ENCODE assay signal across 8 cellular contexts in genomic region chr10:59907537-59907917, GRCh38. TPM values are rescaled to one million over a fixed set of nuclear protein-coding genes. Genes with fewer than 3 reads are reported as not detected.
A peak's percentile ranks its signal among the peaks of the same experiment; 100 is the strongest.
DNase-seq lines count a peak whose midpoint lies in the region; ATAC-seq and TF ChIP-seq lines count a peak whose summit lies in the region.

No MANE protein-coding gene starts in this region.

- H3K9me3 Mint-ChIP-seq in activated CD4-positive, alpha-beta memory T cell treated with anti-CD3 and anti-CD28 coated beads for 36 hours, result no peaks in the 10 kb centered on the region
- H3K9me3 Mint-ChIP-seq in stimulated activated effector memory CD8-positive, alpha-beta T cell treated with anti-CD3 and anti-CD28 coated beads, Interleukin-12 subunit alpha, Interleukin-12 subunit beta, amount 100 ng/mL, for 72 hours, result no peaks in the 10 kb centered on the region
- H3K9me3 Mint-ChIP-seq in CD14-positive monocyte, result no peaks in the 10 kb centered on the region

- peak overlapping the region; percentile 96 for H3K27ac Mint-ChIP-seq in activated CD4-positive, alpha-beta memory T cell treated with anti-CD3 and anti-CD28 coated beads for 36 hours
- peak overlapping the region; percentile 96 for H3K27ac Mint-ChIP-seq in stimulated activated effector memory CD8-positive, alpha-beta T cell treated with anti-CD3 and anti-CD28 coated beads, Interleukin-12 subunit alpha, Interleukin-12 subunit beta, amount 100 ng/mL, for 72 hours
- H3K27ac Mint-ChIP-seq in CD14-positive monocyte, result peak overlapping the region in 2 of 7 donors; percentile 67 to 91

- ATAC-seq in stimulated activated effector memory CD8-positive, alpha-beta T cell treated with anti-CD3 and anti-CD28 coated beads, Interleukin-12 subunit alpha, Interleukin-12 subunit beta, amount 100 ng/mL, for 72 hours, result no peak

- H3K36me3 Mint-ChIP-seq in activated CD4-positive, alpha-beta memory T cell treated with anti-CD3 and anti-CD28 coated beads for 36 hours, result peaks cover 24% of the 10 kb centered on the region
- peaks cover 37% of the 10 kb centered on the region for H3K36me3 Mint-ChIP-seq in stimulated activated effector memory CD8-positive, alpha-beta T cell treated with anti-CD3 and anti-CD28 coated beads, Interleukin-12 subunit alpha, Interleukin-12 subunit beta, amount 100 ng/mL, for 72 hours
- no peaks in the 10 kb centered on the region for H3K36me3 Mint-ChIP-seq in CD14-positive monocyte

- TF ChIP-seq CTCF in CD14-positive monocyte (IDR thresholded peaks at IDR 0.05), result no peak

- peaks cover 53% of the 10 kb centered on the region for H3K4me1 Mint-ChIP-seq in activated CD4-positive, alpha-beta memory T cell treated with anti-CD3 and anti-CD28 coated beads for 36 hours (ENCODE audit: low read depth)
- peaks cover 50% of the 10 kb centered on the region for H3K4me1 Mint-ChIP-seq in stimulated activated effector memory CD8-positive, alpha-beta T cell treated with anti-CD3 and anti-CD28 coated beads, Interleukin-12 subunit alpha, Interleukin-12 subunit beta, amount 100 ng/mL, for 72 hours
- peaks cover 50% of the 10 kb centered on the region for H3K4me1 Mint-ChIP-seq in CD14-positive monocyte

- peak overlapping the region; percentile 91 for H3K4me3 Mint-ChIP-seq in activated CD4-positive, alpha-beta memory T cell treated with anti-CD3 and anti-CD28 coated beads for 36 hours
- peak overlapping the region; percentile 91 for H3K4me3 Mint-ChIP-seq in stimulated activated effector memory CD8-positive, alpha-beta T cell treated with anti-CD3 and anti-CD28 coated beads, Interleukin-12 subunit alpha, Interleukin-12 subunit beta, amount 100 ng/mL, for 72 hours
- H3K4me3 Mint-ChIP-seq in CD14-positive monocyte, result peak overlapping the region in 1 of 2 donors; percentile 72

- peaks cover under 1% of the 10 kb centered on the region for H3K27me3 Mint-ChIP-seq in activated CD4-positive, alpha-beta memory T cell treated with anti-CD3 and anti-CD28 coated beads for 36 hours
- peaks cover 0 to 4% (median 2%) of the 10 kb centered on the region in 3 donors for H3K27me3 Mint-ChIP-seq in CD14-positive monocyte (ENCODE audit: low read depth in 3 of 3)

- no CpG with 5 or more reads among the region's 2 CpGs for WGBS in iPS DF 6.9 (ENCODE audit: insufficient coverage, insufficient read length)

- peak; percentile 16 for DNase-seq in NCI-H2029 (lab: John Stamatoyannopoulos, UW)
- no peak for DNase-seq in NCI-H2029 treated with DMSO at 0.1 percent for 48 hours (lab: John Stamatoyannopoulos, UW)
- DNase-seq in activated CD4-positive, alpha-beta memory T cell treated with anti-CD3 and anti-CD28 coated beads for 36 hours, result no peak
- DNase-seq in iPS DF 6.9 (ENCODE audit: low read depth, low spot score), result no peak
- DNase-seq in stimulated activated effector memory CD8-positive, alpha-beta T cell treated with anti-CD3 and anti-CD28 coated beads, Interleukin-12 subunit alpha, Interleukin-12 subunit beta, amount 100 ng/mL, for 72 hours (ENCODE audit: low spot score in 2 of 2), result no peak
- DNase-seq in effector CD8-positive, alpha-beta T cell (lab: John Stamatoyannopoulos, UW), result no peak
- no peak for DNase-seq in CD14-positive monocyte (ENCODE audit: low spot score)
- DNase-seq in 8988T, result no peak

- H3K9me3 ChIP-seq in iPS DF 6.9 (ENCODE audit: control insufficient read depth, insufficient read depth, low read length), result no peaks in the 10 kb centered on the region

- POLR2A ChIA-PET in activated CD4-positive, alpha-beta memory T cell treated with anti-CD3 and anti-CD28 coated beads for 36 hours (lab: Charles Lee), result interaction anchor here (0.8 to 4.6 kb wide), 7 partner anchors 22 to 79 kb away, joined by 3 to 30 read pairs (median 4); no protein-coding TSS in a partner anchor

- intact Hi-C loops in activated CD4-positive, alpha-beta memory T cell treated with anti-CD3 and anti-CD28 coated beads for 36 hours (cut with micrococcal nuclease), result loop anchor here (1.0 to 10.0 kb wide), 8 partner anchors 42 to 1997 kb away; partner anchors contain the start of genes ARID5B, CDK1, CISD1 and TFAM
- intact Hi-C loops in CD14-positive monocyte (cut with micrococcal nuclease), result loop anchor here (10.0 kb wide), 3 partner anchors 73 to 1643 kb away; partner anchors contain the start of genes CISD1 (in 1 of the 2) and IPMK (in 1 of the 2)

- no peaks in the 10 kb centered on the region for H3K27me3 ChIP-seq in iPS DF 6.9 (ENCODE audit: control insufficient read depth, insufficient read depth, low read length)

- CTCF ChIA-PET in activated CD4-positive, alpha-beta memory T cell treated with anti-CD3 and anti-CD28 coated beads for 36 hours (lab: Charles Lee), result interaction anchor here (0.8 to 5.5 kb wide), 11 partner anchors 26 to 285 kb away, joined by 3 to 69 read pairs (median 9); no protein-coding TSS in a partner anchor

- no peak overlapping the region for H3K4me3 ChIP-seq in iPS DF 6.9 (ENCODE audit: low read length)

- H3K36me3 ChIP-seq in iPS DF 6.9 (ENCODE audit: control insufficient read depth, insufficient read depth, low read length), result no peaks in the 10 kb centered on the region

- H3K27ac ChIP-seq in iPS DF 6.9 (ENCODE audit: low read length), result peak overlapping the region; percentile 43

- no peaks in the 10 kb centered on the region for H3K4me1 ChIP-seq in iPS DF 6.9 (ENCODE audit: control insufficient read depth, insufficient read depth, low read length)

RNA-seq across cellular contexts. Expression of gene CCDC6, which starts 1.2 kb away (rescaled TPM):
- total RNA-seq in activated CD4-positive, alpha-beta memory T cell treated with anti-CD3 and anti-CD28 coated beads for 36 hours, result 10 to 100 TPM; 49.1 to 51.5 TPM
- 1 to 10 TPM; 4.2 to 6.2 TPM for polyA plus RNA-seq in CD14-positive monocyte
